Comparison of ENCODE assay signal across 28 cellular contexts in genomic region chr18:3889121-3889520, GRCh38.
"Had no signal": no experiment of that assay in that cellular context is flagged by ENCODE, and none has a peak within 500 bp of the region (broad histone marks: within the 10 kb centered on the region; RNA-seq: fewer than 3 reads in every experiment).

No MANE protein-coding gene starts in this region.

- H3K9me3 ChIP-seq: left lung, lower lobe of right lung, mucosa of descending colon, neutrophil, sigmoid colon, uterus had no signal

- H3K27me3 ChIP-seq: left lung, sigmoid colon, uterus had no signal

- H3K4me3 ChIP-seq: left lung, lower lobe of right lung, mucosa of descending colon, sigmoid colon, smooth muscle cell, uterus had no signal

- H3K4me1 Mint-ChIP-seq: activated CD4-positive, alpha-beta memory T cell treated with anti-CD3 and anti-CD28 coated beads, Interleukin-2, amount 10 ng/mL, durations not matched to agents 7 days and 5 days; activated CD4-positive, alpha-beta T cell treated with anti-CD3 and anti-CD28 coated beads, Interleukin-2, amount 10 ng/mL, durations not matched to agents 7 days and 5 days; activated T-helper 17 cell treated with anti-CD3 and anti-CD28 coated beads, Interleukin-2, amount 50 U/mL, for 72 hours; naive B cell; stimulated activated memory B cell treated with anti-CD40 and anti-IgM and Interleukin-4, amounts not matched to agents 10 μg/mL and 1 μg/mL and 100 μg/mL, for 72 hours; stimulated activated naive CD8-positive, alpha-beta T cell treated with anti-CD3 and anti-CD28 coated beads, Interleukin-15, amount 100 ng/mL, for 72 hours had no signal

- H3K36me3 ChIP-seq: left lung, lower lobe of right lung, neutrophil, sigmoid colon, uterus had no signal

- ATAC-seq: activated T-helper 17 cell treated with anti-CD3 and anti-CD28 coated beads, Interleukin-2, amount 50 U/mL, for 72 hours; left lung; lower lobe of right lung; mucosa of descending colon; stimulated activated naive CD8-positive, alpha-beta T cell treated with anti-CD3 and anti-CD28 coated beads, Interleukin-15, amount 100 ng/mL, for 72 hours; T-helper 17 cell; WTC11 had no signal

- H3K4me3 Mint-ChIP-seq: activated CD4-positive, alpha-beta memory T cell treated with anti-CD3 and anti-CD28 coated beads, Interleukin-2, amount 10 ng/mL, durations not matched to agents 7 days and 5 days; activated CD4-positive, alpha-beta T cell treated with anti-CD3 and anti-CD28 coated beads, Interleukin-2, amount 10 ng/mL, durations not matched to agents 7 days and 5 days; activated T-cell treated with anti-CD3 and anti-CD28 coated beads, Interleukin-2, amount 50 U/mL, for 24 hours; activated T-helper 17 cell treated with anti-CD3 and anti-CD28 coated beads, Interleukin-2, amount 50 U/mL, for 72 hours; nephron progenitor cell; stimulated activated memory B cell treated with anti-CD40 and anti-IgM and Interleukin-4, amounts not matched to agents 10 μg/mL and 1 μg/mL and 100 μg/mL, for 72 hours; stimulated activated naive CD8-positive, alpha-beta T cell treated with anti-CD3 and anti-CD28 coated beads, Interleukin-15, amount 100 ng/mL, for 72 hours; T-helper 17 cell; type B pancreatic cell; WTC11 had no signal

- H3K9me3 Mint-ChIP-seq: activated CD4-positive, alpha-beta memory T cell treated with anti-CD3 and anti-CD28 coated beads, Interleukin-2, amount 10 ng/mL, durations not matched to agents 7 days and 5 days; activated CD4-positive, alpha-beta T cell treated with anti-CD3 and anti-CD28 coated beads, Interleukin-2, amount 10 ng/mL, durations not matched to agents 7 days and 5 days; activated T-cell treated with anti-CD3 and anti-CD28 coated beads, Interleukin-2, amount 50 U/mL, for 24 hours; activated T-helper 17 cell treated with anti-CD3 and anti-CD28 coated beads, Interleukin-2, amount 50 U/mL, for 72 hours; nephron progenitor cell; stimulated activated memory B cell treated with anti-CD40 and anti-IgM and Interleukin-4, amounts not matched to agents 10 μg/mL and 1 μg/mL and 100 μg/mL, for 72 hours; stimulated activated naive CD8-positive, alpha-beta T cell treated with anti-CD3 and anti-CD28 coated beads, Interleukin-15, amount 100 ng/mL, for 72 hours; type B pancreatic cell; WTC11 had no signal

- H3K4me2 ChIP-seq: smooth muscle cell had no signal

- H3K27ac ChIP-seq: left lung, lower lobe of right lung, neutrophil, sigmoid colon, uterus had no signal

- DNase-seq: activated CD4-positive, alpha-beta memory T cell treated with anti-CD3 and anti-CD28 coated beads, Interleukin-2, amount 10 ng/mL, durations not matched to agents 7 days and 5 days; activated CD4-positive, alpha-beta T cell treated with anti-CD3 and anti-CD28 coated beads for 1 hour; activated CD4-positive, alpha-beta T cell treated with anti-CD3 and anti-CD28 coated beads, Interleukin-2, amount 10 ng/mL, durations not matched to agents 7 days and 5 days; activated CD8-positive, alpha-beta memory T cell treated with anti-CD3 and anti-CD28 coated beads, Interleukin-2, amount 50 U/mL, for 48 hours; activated gamma-delta T cell treated with Interleukin-2 at 50 U/mL for 16 hours; activated naive CD4-positive, alpha-beta T cell treated with anti-CD3 and anti-CD28 coated beads, Interleukin-2, amount 50 U/mL, for 16 hours; activated T-cell treated with anti-CD3 and anti-CD28 coated beads, Interleukin-2, amount 50 U/mL, for 24 hours; amniotic stem cell; effector CD8-positive, alpha-beta T cell; left lung; lower lobe of right lung; mucosa of descending colon; naive B cell; nephron progenitor cell; sigmoid colon; stimulated activated CD4-positive, alpha-beta T cell treated with anti-CD3 and anti-CD28 coated beads, Interleukin-1b, Interleukin-23, amount 100 ng/mL, for 48 hours; stimulated activated CD4-positive, alpha-beta T cell treated with anti-CD3 and anti-CD28 coated beads, Interleukin-4, amount 100 ng/mL, for 4 hours; stimulated activated CD8-positive, alpha-beta memory T cell treated with anti-CD3 and anti-CD28 coated beads, Interleukin-4, amount 100 ng/mL, for 48 hours; stimulated activated naive CD8-positive, alpha-beta T cell treated with anti-CD3 and anti-CD28 coated beads, Interleukin-15, amount 100 ng/mL, for 72 hours; T-helper 17 cell; uterus had no signal

- H3K4me1 ChIP-seq: left lung, sigmoid colon, uterus had no signal

- H3K36me3 Mint-ChIP-seq: naive B cell; stimulated activated memory B cell treated with anti-CD40 and anti-IgM and Interleukin-4, amounts not matched to agents 10 μg/mL and 1 μg/mL and 100 μg/mL, for 72 hours; type B pancreatic cell; WTC11 had no signal

- H3K27me3 Mint-ChIP-seq: progenitor cell of endocrine pancreas; stimulated activated memory B cell treated with anti-CD40 and anti-IgM and Interleukin-4, amounts not matched to agents 10 μg/mL and 1 μg/mL and 100 μg/mL, for 72 hours had no signal

- H3K27ac Mint-ChIP-seq: activated CD4-positive, alpha-beta memory T cell treated with anti-CD3 and anti-CD28 coated beads, Interleukin-2, amount 10 ng/mL, durations not matched to agents 7 days and 5 days; activated CD4-positive, alpha-beta T cell treated with anti-CD3 and anti-CD28 coated beads, Interleukin-2, amount 10 ng/mL, durations not matched to agents 7 days and 5 days; activated T-cell treated with anti-CD3 and anti-CD28 coated beads, Interleukin-2, amount 50 U/mL, for 24 hours; activated T-helper 17 cell treated with anti-CD3 and anti-CD28 coated beads, Interleukin-2, amount 50 U/mL, for 72 hours; progenitor cell of endocrine pancreas; stimulated activated memory B cell treated with anti-CD40 and anti-IgM and Interleukin-4, amounts not matched to agents 10 μg/mL and 1 μg/mL and 100 μg/mL, for 72 hours; stimulated activated naive CD8-positive, alpha-beta T cell treated with anti-CD3 and anti-CD28 coated beads, Interleukin-15, amount 100 ng/mL, for 72 hours; T-helper 17 cell; type B pancreatic cell; WTC11 had no signal
